8 cellular contexts compared by ENCODE assay signal in genomic region chr16:50742521-50743150, GRCh38. TPM values are rescaled to one million over a fixed set of nuclear protein-coding genes. Genes with fewer than 3 reads are reported as not detected.
DNase-seq lines count a peak whose midpoint lies in the region; ATAC-seq, FAIRE-seq and TF ChIP-seq lines count a peak whose summit lies in the region.

No MANE protein-coding gene starts in this region.

- H3K9me3 ChIP-seq in A549 = no peaks in the 10 kb centered on the region
- H3K9me3 ChIP-seq in SJCRH30 (replicated peaks) = no peaks in the 10 kb centered on the region
- no peaks in the 10 kb centered on the region for H3K9me3 ChIP-seq in iPS DF 6.9 (ENCODE audit: control insufficient read depth, insufficient read depth, low read length)

- in situ Hi-C loops in astrocyte of the cerebellum (cut with HindIII; ENCODE audit: low sequenced_read_pairs) = no loop called here

- H3K27ac ChIP-seq in A549 = peak overlapping the region; percentile 72 to 86
- H3K27ac ChIP-seq in SJCRH30 = no peak overlapping the region
- no peak overlapping the region for H3K27ac ChIP-seq in iPS DF 6.9 (ENCODE audit: low read length)

- 0 out of 6 replicates have a peak, but pooled peaks of 1 of the 2 experiments have one; percentile 6 for ATAC-seq in A549
- no peak for ATAC-seq in HG03378 (IDR thresholded peaks at IDR 0.05; ENCODE audit: unreplicated experiment)

- H3K4me1 ChIP-seq in A549 (peaks cover 3% of the 10 kb centered on the region; the same call in 1 of the 3 replicates), SJCRH30 (no peaks in the 10 kb centered on the region), iPS DF 6.9 (ENCODE audit: control insufficient read depth, insufficient read depth, low read length) (0 out of 2 replicates have a peak, but pooled peaks cover 1% of the 10 kb centered on the region)

- H3K4me3 ChIP-seq in A549 (peak overlapping the region; percentile 96), SJCRH30 (peak overlapping the region; percentile 63), astrocyte of the cerebellum (ENCODE audit: low read depth, low read length) (peak overlapping the region; percentile 78), iPS DF 6.9 (ENCODE audit: low read length) (peak overlapping the region; percentile 93), skeletal muscle cell (ENCODE audit: low read depth, low read length) (peak overlapping the region; percentile 80)

- no peak for TF ChIP-seq RAD21 in A549 (conservative IDR thresholded peaks at IDR 0.05 in 1 of 2, IDR thresholded peaks at IDR 0.05 in 1 of 2)

- peak overlapping the region; percentile 86 for H3K4me2 ChIP-seq in A549

- TF ChIP-seq CTCF in A549 (IDR thresholded peaks at IDR 0.05) (no peak), astrocyte of the cerebellum (IDR thresholded peaks at IDR 0.05; ENCODE audit: low read depth, low read length, missing control alignments) (no peak)

- no peaks in the 10 kb centered on the region for H3K36me3 ChIP-seq in SJCRH30
- no peaks in the 10 kb centered on the region; the same call in 1 of the 2 replicates for H3K36me3 ChIP-seq in iPS DF 6.9 (ENCODE audit: control insufficient read depth, insufficient read depth, low read length)

- CTCF ChIA-PET in A549 (lab: Yijun Ruan, JAX) = no interaction called here

- 3% methylated on average over 27 of the region's 32 CpGs for WGBS in A549 (ENCODE audit: missing lambda C conversion rate)
- no CpG with 5 or more reads among the region's 32 CpGs for WGBS in iPS DF 6.9 (ENCODE audit: insufficient coverage, insufficient read length)

- no peaks in the 10 kb centered on the region for H3K27me3 ChIP-seq in SJCRH30
- no peaks in the 10 kb centered on the region for H3K27me3 ChIP-seq in iPS DF 6.9 (ENCODE audit: control insufficient read depth, insufficient read depth, low read length)

- FAIRE-seq in A549 (lab: Jason Lieb, UNC) = no peak

- TF ChIP-seq POLR2A in A549 (IDR thresholded peaks at IDR 0.05; ENCODE audit: low read length) (no peak), GM19193 (IDR thresholded peaks at IDR 0.05; ENCODE audit: extremely low read depth, insufficient read depth, insufficient read length) (peak; percentile 14)

- POLR2A ChIA-PET in A549 (lab: Yijun Ruan, JAX) = no interaction called here

- DNase-seq in A549 (ENCODE audit: low read depth in 1 of 2, low spot score in 1 of 2) (no peak), SJCRH30 (peak in 1 of 2 experiments; percentile 13), astrocyte of the cerebellum (ENCODE audit: low read depth) (peak; percentile 31), iPS DF 6.9 (ENCODE audit: low read depth, low spot score) (no peak), skeletal muscle cell (ENCODE audit: low read depth) (no peak), HuH-7 (ENCODE audit: low spot score) (no peak)

- no peak for TF ChIP-seq EP300 in A549 (IDR thresholded peaks at IDR 0.05)

TF ChIP-seq in A549, 52 proteins besides CTCF, POLR2A, EP300 and RAD21:
- TF ChIP-seq BHLHE40 (IDR thresholded peaks at IDR 0.05; ENCODE audit: low read depth, low read length) (no peak), KDM1A (IDR thresholded peaks at IDR 0.05; ENCODE audit: low read depth) (peak; percentile 12; the same call in 1 of the 2 replicates)
TF ChIP-seq in A549: peak in this region for 1.

RNA-seq across cellular contexts. Expression of gene CYLD, which starts 0.8 kb away (rescaled TPM):
- polyA plus RNA-seq in A549 (2011; rRNA removed) (11.2 and 12.7 TPM in 2 replicates), A549 (2017; fragmentation: RNase III; extraction: RNeasy Plus Mini Kit Qiagen cat#74134 plus additional on column Dnase treatment) (6.5 to 7.2 TPM (median 6.7 TPM) in 3 replicates)
- polyA plus RNA-seq in A549 (2012; cell fraction: cytosol; rRNA removed) = 2.7 and 3.0 TPM in 2 replicates
- polyA plus RNA-seq in A549 (2012; cell fraction: nucleus; rRNA removed) = 1.7 and 3.9 TPM in 2 replicates
- 10.3 and 11.6 TPM in 2 replicates for polyA minus RNA-seq in A549 (2011; rRNA and poly(A)+ RNA removed)
- 13.9 and 14.0 TPM in 2 replicates for total RNA-seq in SJCRH30 (2014; rRNA removed; shearing (Covaris generic))

RNA-seq across cellular contexts. Expression of gene NOD2, which starts 49.2 kb away (rescaled TPM):
- polyA plus RNA-seq in A549 (2011; rRNA removed) (0.03 TPM in 1 of 2 replicates, not detected in the other), A549 (2017; fragmentation: RNase III; extraction: RNeasy Plus Mini Kit Qiagen cat#74134 plus additional on column Dnase treatment) (not detected in 3 replicates)
- polyA plus RNA-seq in A549 (2012; cell fraction: cytosol; rRNA removed) = not detected in 2 replicates
- 0.02 TPM in 1 of 2 replicates, not detected in the other for polyA plus RNA-seq in A549 (2012; cell fraction: nucleus; rRNA removed)
- 0.12 TPM in 1 of 2 replicates, not detected in the other for polyA minus RNA-seq in A549 (2011; rRNA and poly(A)+ RNA removed)
- not detected in 2 replicates for total RNA-seq in SJCRH30 (2014; rRNA removed; shearing (Covaris generic))

Comparison
In these comparisons a context has a peak if more than half of its experiments do, and no peak if none do; other contexts are left out.
1. H3K27ac ChIP-seq: peak in A549 (2 of 2); none in SJCRH30 (single experiment) and iPS DF 6.9 (single experiment).
2. Peak in every context shown above with its lines, with median percentiles within 50 percentile points of each other: H3K4me3 ChIP-seq.